11 cellular contexts compared by ENCODE assay signal in genomic region chr2:64840419-64840818, GRCh38.
DNase-seq lines count a peak whose midpoint lies in the region; ATAC-seq lines count a peak whose summit lies in the region.
"Had no signal": no experiment of that assay in that cellular context is flagged by ENCODE, and none has a peak within 500 bp of the region (broad histone marks: within the 10 kb centered on the region; RNA-seq: fewer than 3 reads in every experiment).

No MANE protein-coding gene starts in this region.

- no peaks in the 10 kb centered on the region for H3K36me3 ChIP-seq in Karpas-422 (ENCODE audit: insufficient read depth, low read length)

- no peaks in the 10 kb centered on the region for H4K20me1 ChIP-seq in Karpas-422 (ENCODE audit: insufficient read depth, low read depth, low read length)

- CTCF ChIA-PET in activated CD4-positive, alpha-beta T cell treated with anti-CD3 and anti-CD28 coated beads for 36 hours (lab: Charles Lee): interaction anchor here (1.0 to 2.7 kb wide), 2 partner anchors 8 to 9 kb away, joined by 3 to 12 read pairs; no protein-coding TSS in a partner anchor

- H3K79me2 ChIP-seq in Karpas-422 (ENCODE audit: low read length): no peaks in the 10 kb centered on the region

- POLR2A ChIA-PET in activated CD4-positive, alpha-beta T cell treated with anti-CD3 and anti-CD28 coated beads for 36 hours (lab: Charles Lee): no interaction called here

- H3K27me3 ChIP-seq in Karpas-422 (ENCODE audit: low read length): no peaks in the 10 kb centered on the region

- intact Hi-C loops in activated CD4-positive, alpha-beta T cell treated with anti-CD3 and anti-CD28 coated beads for 36 hours (cut with DNase I, micrococcal nuclease): no loop called here

- peaks cover 13 to 26% of the 10 kb centered on the region in 2 donors for H3K36me3 Mint-ChIP-seq in stimulated activated naive B cell treated with anti-CD40 and anti-IgM and Interleukin-4, amounts not matched to agents 10 μg/mL and 1 μg/mL and 100 μg/mL, for 72 hours
- H3K36me3 Mint-ChIP-seq in activated CD4-positive, alpha-beta T cell treated with anti-CD3 and anti-CD28 coated beads for 36 hours (ENCODE audit: low read depth): no peaks in the 10 kb centered on the region
- H3K36me3 Mint-ChIP-seq: activated naive CD4-positive, alpha-beta T cell treated with anti-CD3 and anti-CD28 coated beads, Interleukin-2, amount 10 ng/mL, durations not matched to agents 7 days and 5 days had no signal

- peak overlapping the region; percentile 45 for H3K4me2 ChIP-seq in Karpas-422 (ENCODE audit: low read depth, low read length, poor library complexity, severe bottlenecking)

- no peaks in the 10 kb centered on the region for H3K9me2 ChIP-seq in Karpas-422 (replicated peaks; ENCODE audit: insufficient read depth, low read length)

- H3K27ac Mint-ChIP-seq in stimulated activated naive B cell treated with anti-CD40 and anti-IgM and Interleukin-4, amounts not matched to agents 10 μg/mL and 1 μg/mL and 100 μg/mL, for 72 hours: peak overlapping the region; percentile 96
- H3K27ac Mint-ChIP-seq in activated CD4-positive, alpha-beta T cell treated with anti-CD3 and anti-CD28 coated beads for 36 hours: no peak overlapping the region
- H3K27ac Mint-ChIP-seq: stimulated activated naive CD8-positive, alpha-beta T cell treated with anti-CD3 and anti-CD28 coated beads, Interleukin-15, Interleukin-2, amounts not matched to agents 100 ng/mL and 50 ng/mL, for 24 hours had no signal

- H3K9me3 Mint-ChIP-seq in stimulated activated naive B cell treated with anti-CD40 and anti-IgM and Interleukin-4, amounts not matched to agents 10 μg/mL and 1 μg/mL and 100 μg/mL, for 72 hours: peaks cover 0 to 2% of the 10 kb centered on the region in 2 donors
- H3K9me3 Mint-ChIP-seq in activated CD4-positive, alpha-beta T cell treated with anti-CD3 and anti-CD28 coated beads for 36 hours (ENCODE audit: low read depth): no peaks in the 10 kb centered on the region
- H3K9me3 Mint-ChIP-seq: activated naive CD4-positive, alpha-beta T cell treated with anti-CD3 and anti-CD28 coated beads, Interleukin-2, amount 10 ng/mL, durations not matched to agents 7 days and 5 days; stimulated activated naive CD8-positive, alpha-beta T cell treated with anti-CD3 and anti-CD28 coated beads, Interleukin-15, Interleukin-2, amounts not matched to agents 100 ng/mL and 50 ng/mL, for 24 hours had no signal

- peaks cover 43% of the 10 kb centered on the region for H3K4me1 ChIP-seq in Karpas-422 (ENCODE audit: low read length)

- peak overlapping the region; percentile 29 for H2AFZ ChIP-seq in Karpas-422 (ENCODE audit: low read length)

- ATAC-seq in GM19467 (IDR thresholded peaks at IDR 0.05; ENCODE audit: unreplicated experiment): peak; percentile 4
- ATAC-seq in stimulated activated naive B cell treated with anti-CD40 and anti-IgM and Interleukin-4, amounts not matched to agents 10 μg/mL and 1 μg/mL and 100 μg/mL, for 72 hours (replicated peaks): no peak
- ATAC-seq in activated CD4-positive, alpha-beta T cell treated with anti-CD3 and anti-CD28 coated beads for 36 hours: no peak
- no peak for ATAC-seq in GM18870 (IDR thresholded peaks at IDR 0.05; ENCODE audit: unreplicated experiment)

- H3K4me1 Mint-ChIP-seq in stimulated activated naive B cell treated with anti-CD40 and anti-IgM and Interleukin-4, amounts not matched to agents 10 μg/mL and 1 μg/mL and 100 μg/mL, for 72 hours: peaks cover 34 to 57% of the 10 kb centered on the region in 2 donors
- H3K4me1 Mint-ChIP-seq in activated CD4-positive, alpha-beta T cell treated with anti-CD3 and anti-CD28 coated beads for 36 hours: peaks cover 3% of the 10 kb centered on the region

- no peaks in the 10 kb centered on the region for H3K27me3 Mint-ChIP-seq in stimulated activated naive B cell treated with anti-CD40 and anti-IgM and Interleukin-4, amounts not matched to agents 10 μg/mL and 1 μg/mL and 100 μg/mL, for 72 hours
- no peaks in the 10 kb centered on the region for H3K27me3 Mint-ChIP-seq in activated CD4-positive, alpha-beta T cell treated with anti-CD3 and anti-CD28 coated beads for 36 hours
- H3K27me3 Mint-ChIP-seq: stimulated activated naive CD8-positive, alpha-beta T cell treated with anti-CD3 and anti-CD28 coated beads, Interleukin-15, Interleukin-2, amounts not matched to agents 100 ng/mL and 50 ng/mL, for 24 hours had no signal

- H3K9ac ChIP-seq in Karpas-422 (ENCODE audit: low read length): peak overlapping the region; percentile 26

- H3K27ac ChIP-seq in Karpas-422 (ENCODE audit: low read length): peak overlapping the region; percentile 59

- 0 out of 2 replicates have a peak overlapping the region, but pooled peaks have one; percentile 2 for H3K4me3 ChIP-seq in Karpas-422 (ENCODE audit: low read length)

- DNase-seq in Karpas-422: no peak
- peak; percentile 70 for DNase-seq in fibroblast of gingiva (ENCODE audit: low read depth)
- DNase-seq in stimulated activated naive B cell treated with anti-CD40 and anti-IgM and Interleukin-4, amounts not matched to agents 10 μg/mL and 1 μg/mL and 100 μg/mL, for 72 hours: no peak
- no peak for DNase-seq in DMS114 treated with DMSO at 0.1 percent for 48 hours (lab: John Stamatoyannopoulos, UW; ENCODE audit: unreplicated experiment)
- DNase-seq in activated CD4-positive, alpha-beta T cell treated with anti-CD3 and anti-CD28 coated beads for 36 hours: no peak
- DNase-seq: DMS79, H9 had no signal

- peak overlapping the region; percentile 12 to 47 for H3K4me3 Mint-ChIP-seq in stimulated activated naive B cell treated with anti-CD40 and anti-IgM and Interleukin-4, amounts not matched to agents 10 μg/mL and 1 μg/mL and 100 μg/mL, for 72 hours
- no peak overlapping the region for H3K4me3 Mint-ChIP-seq in activated CD4-positive, alpha-beta T cell treated with anti-CD3 and anti-CD28 coated beads for 36 hours
- H3K4me3 Mint-ChIP-seq: activated naive CD4-positive, alpha-beta T cell treated with anti-CD3 and anti-CD28 coated beads, Interleukin-2, amount 10 ng/mL, durations not matched to agents 7 days and 5 days; H9; stimulated activated naive CD8-positive, alpha-beta T cell treated with anti-CD3 and anti-CD28 coated beads, Interleukin-15, Interleukin-2, amounts not matched to agents 100 ng/mL and 50 ng/mL, for 24 hours had no signal

- H3K9me3 ChIP-seq in Karpas-422 (ENCODE audit: low read length): no peaks in the 10 kb centered on the region
